22 cellular contexts compared by ENCODE assay signal in the genomic region with DNA sequence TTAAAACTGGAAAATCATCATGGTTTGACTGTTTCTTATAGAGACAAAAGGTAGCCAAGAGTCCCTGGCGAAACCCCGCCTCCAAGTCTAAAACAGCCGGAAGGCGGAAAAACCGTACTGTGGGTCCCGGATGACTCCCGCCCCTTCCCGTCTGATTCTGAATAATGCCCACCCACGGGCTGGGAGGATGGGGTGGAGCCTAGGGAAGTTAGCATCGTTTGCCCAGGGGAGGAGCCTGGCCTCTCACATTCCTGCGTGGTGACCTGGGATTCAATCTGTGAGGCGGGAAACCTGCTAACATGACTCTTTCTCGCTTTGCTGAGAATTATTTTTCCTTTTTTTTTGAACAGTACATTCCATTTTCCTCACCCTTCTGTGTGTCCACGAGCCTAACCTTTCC.
"Had no signal": no experiment of that assay in that cellular context is flagged by ENCODE, and none has a peak within 500 bp of the region (broad histone marks: within the 10 kb centered on the region; RNA-seq: fewer than 3 reads in every experiment).

No MANE protein-coding gene starts in this region.

- H3K9me3 ChIP-seq: colonic mucosa, psoas muscle, upper lobe of left lung had no signal

- DNase-seq: activated CD4-positive, alpha-beta T cell treated with anti-CD3 and anti-CD28 coated beads, Interleukin-2, amount 10 ng/mL, durations not matched to agents 7 days and 5 days; activated CD8-positive, alpha-beta memory T cell treated with anti-CD3 and anti-CD28 coated beads, Interleukin-2, amount 50 U/mL, for 4 hours; activated CD8-positive, alpha-beta T cell treated with anti-CD3 and anti-CD28 coated beads, Interleukin-2, amount 10 ng/mL, durations not matched to agents 7 days and 5 days; activated effector memory CD4-positive, alpha-beta T cell treated with Interleukin-2 at 50 U/mL for 16 hours; activated naive CD4-positive, alpha-beta T cell treated with anti-CD3 and anti-CD28 coated beads, Interleukin-2, amount 50 U/mL, for 16 hours; activated T-cell treated with anti-CD3 and anti-CD28 coated beads, Interleukin-2, amount 50 U/mL, for 48 hours; aorta; brain microvascular endothelial cell; colonic mucosa; foreskin melanocyte; head of caudate nucleus; mesenchymal stem cell; naive thymus-derived CD4-positive, alpha-beta T cell; psoas muscle; right cardiac atrium; stimulated activated CD4-positive, alpha-beta T cell treated with anti-CD3 and anti-CD28 coated beads, Interleukin-4, amount 100 ng/mL, for 1 hour; stimulated activated naive CD8-positive, alpha-beta T cell treated with anti-CD3 and anti-CD28 coated beads, Interleukin-15, amount 100 ng/mL, for 72 hours; T1000; upper lobe of left lung had no signal

- H2AFZ ChIP-seq: neural progenitor cell had no signal

- H3K4me3 ChIP-seq: colonic mucosa, neural progenitor cell, psoas muscle, skin epidermis, upper lobe of left lung had no signal

- H3K4me2 ChIP-seq: neural progenitor cell had no signal

- H3K4me3 Mint-ChIP-seq: activated CD4-positive, alpha-beta T cell treated with anti-CD3 and anti-CD28 coated beads, Interleukin-2, amount 10 ng/mL, durations not matched to agents 7 days and 5 days; activated CD8-positive, alpha-beta T cell treated with anti-CD3 and anti-CD28 coated beads, Interleukin-2, amount 10 ng/mL, durations not matched to agents 7 days and 5 days; central memory CD8-positive, alpha-beta T cell; naive thymus-derived CD4-positive, alpha-beta T cell; neural progenitor cell; stimulated activated naive CD8-positive, alpha-beta T cell treated with anti-CD3 and anti-CD28 coated beads, Interleukin-15, amount 100 ng/mL, for 72 hours had no signal

- H3K9me3 Mint-ChIP-seq: activated CD4-positive, alpha-beta T cell treated with anti-CD3 and anti-CD28 coated beads, Interleukin-2, amount 10 ng/mL, durations not matched to agents 7 days and 5 days; central memory CD8-positive, alpha-beta T cell; stimulated activated naive CD8-positive, alpha-beta T cell treated with anti-CD3 and anti-CD28 coated beads, Interleukin-15, amount 100 ng/mL, for 72 hours had no signal

- H3K27me3 Mint-ChIP-seq: stimulated activated naive CD8-positive, alpha-beta T cell treated with anti-CD3 and anti-CD28 coated beads, Interleukin-15, amount 100 ng/mL, for 72 hours had no signal

- H3K4me1 ChIP-seq: colonic mucosa, neural progenitor cell, psoas muscle, upper lobe of left lung had no signal

- H3K36me3 Mint-ChIP-seq: naive thymus-derived CD4-positive, alpha-beta T cell; neural progenitor cell had no signal

- H3K27ac ChIP-seq: brain microvascular endothelial cell, colonic mucosa, neural progenitor cell, psoas muscle, skin epidermis, upper lobe of left lung had no signal

- H3K9ac ChIP-seq: neural progenitor cell had no signal

- ATAC-seq: activated CD8-positive, alpha-beta T cell treated with anti-CD3 and anti-CD28 coated beads, Interleukin-2, amount 10 ng/mL, durations not matched to agents 7 days and 5 days; naive thymus-derived CD4-positive, alpha-beta T cell; psoas muscle; right cardiac atrium; stimulated activated naive CD8-positive, alpha-beta T cell treated with anti-CD3 and anti-CD28 coated beads, Interleukin-15, amount 100 ng/mL, for 72 hours had no signal

- H3K27me3 ChIP-seq: brain microvascular endothelial cell, colonic mucosa, neural progenitor cell, upper lobe of left lung had no signal

- H3K4me1 Mint-ChIP-seq: activated CD4-positive, alpha-beta T cell treated with anti-CD3 and anti-CD28 coated beads, Interleukin-2, amount 10 ng/mL, durations not matched to agents 7 days and 5 days; central memory CD8-positive, alpha-beta T cell; naive thymus-derived CD4-positive, alpha-beta T cell; neural progenitor cell; stimulated activated naive CD8-positive, alpha-beta T cell treated with anti-CD3 and anti-CD28 coated beads, Interleukin-15, amount 100 ng/mL, for 72 hours had no signal

- H3K27ac Mint-ChIP-seq: activated CD4-positive, alpha-beta T cell treated with anti-CD3 and anti-CD28 coated beads, Interleukin-2, amount 10 ng/mL, durations not matched to agents 7 days and 5 days; activated CD8-positive, alpha-beta T cell treated with anti-CD3 and anti-CD28 coated beads, Interleukin-2, amount 10 ng/mL, durations not matched to agents 7 days and 5 days; naive thymus-derived CD4-positive, alpha-beta T cell; neural progenitor cell; stimulated activated naive CD8-positive, alpha-beta T cell treated with anti-CD3 and anti-CD28 coated beads, Interleukin-15, amount 100 ng/mL, for 72 hours had no signal

- H3K36me3 ChIP-seq: brain microvascular endothelial cell, colonic mucosa, neural progenitor cell, upper lobe of left lung had no signal
